ENCODE assay signal across 21 cellular contexts in the genomic region with DNA sequence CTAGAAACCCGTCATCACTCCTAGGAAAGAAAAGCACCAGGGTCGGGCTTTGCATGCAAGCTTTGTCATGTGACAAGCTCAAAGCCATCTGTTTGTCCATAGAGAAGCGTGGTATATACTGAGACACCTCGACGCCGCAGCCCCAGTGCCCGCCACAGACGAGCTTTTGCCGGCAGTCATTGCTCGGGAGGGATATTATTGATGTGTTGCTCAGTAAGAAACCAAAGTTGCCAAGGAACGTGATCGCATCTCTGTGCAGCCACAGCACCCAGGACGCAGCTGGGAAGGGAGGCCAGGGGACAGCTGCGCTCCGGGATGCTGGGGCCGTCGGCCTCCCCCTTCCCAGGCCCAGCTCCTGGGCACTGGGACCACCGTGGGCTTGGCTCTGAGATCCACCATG.
DNase-seq lines count a peak whose midpoint lies in the region; ATAC-seq and TF ChIP-seq lines count a peak whose summit lies in the region.
"Had no signal": no experiment of that assay in that cellular context is flagged by ENCODE, and none has a peak within 500 bp of the region (broad histone marks: within the 10 kb centered on the region; RNA-seq: fewer than 3 reads in every experiment).

No MANE protein-coding gene starts in this region.

- no peak overlapping the region for H3K4me3 Mint-ChIP-seq in activated CD4-positive, alpha-beta memory T cell treated with anti-CD3 and anti-CD28 coated beads for 36 hours
- H3K4me3 Mint-ChIP-seq in activated CD4-positive, alpha-beta memory T cell treated with anti-CD3 and anti-CD28 coated beads, Interleukin-2, amount 10 ng/mL, durations not matched to agents 7 days and 5 days, result no peak overlapping the region
- no peak overlapping the region for H3K4me3 Mint-ChIP-seq in activated CD8-positive, alpha-beta memory T cell treated with anti-CD3 and anti-CD28 coated beads, Interleukin-2, amount 10 ng/mL, durations not matched to agents 7 days and 5 days
- H3K4me3 Mint-ChIP-seq: activated CD8-positive, alpha-beta T cell treated with anti-CD3 and anti-CD28 coated beads, Interleukin-2, amount 10 ng/mL, durations not matched to agents 7 days and 5 days; activated naive CD8-positive, alpha-beta T cell; endodermal cell had no signal

- no peaks in the 10 kb centered on the region for H3K9me2 ChIP-seq in hepatocyte (replicated peaks; ENCODE audit: insufficient read depth)

- no peak overlapping the region for H3K27ac Mint-ChIP-seq in activated CD4-positive, alpha-beta memory T cell treated with anti-CD3 and anti-CD28 coated beads for 36 hours
- no peak overlapping the region for H3K27ac Mint-ChIP-seq in activated CD4-positive, alpha-beta memory T cell treated with anti-CD3 and anti-CD28 coated beads, Interleukin-2, amount 10 ng/mL, durations not matched to agents 7 days and 5 days
- no peak overlapping the region for H3K27ac Mint-ChIP-seq in activated CD8-positive, alpha-beta memory T cell treated with anti-CD3 and anti-CD28 coated beads, Interleukin-2, amount 10 ng/mL, durations not matched to agents 7 days and 5 days
- H3K27ac Mint-ChIP-seq: activated CD8-positive, alpha-beta T cell treated with anti-CD3 and anti-CD28 coated beads, Interleukin-2, amount 10 ng/mL, durations not matched to agents 7 days and 5 days; activated naive CD8-positive, alpha-beta T cell; endodermal cell had no signal

- H3K36me3 ChIP-seq in hepatocyte (replicated peaks; ENCODE audit: insufficient read depth, low read depth) (no peaks in the 10 kb centered on the region), sigmoid colon (no peaks in the 10 kb centered on the region)
- H3K36me3 ChIP-seq: SJCRH30, upper lobe of right lung had no signal

- intact Hi-C loops in activated CD4-positive, alpha-beta memory T cell treated with anti-CD3 and anti-CD28 coated beads for 36 hours (cut with micrococcal nuclease), result no loop called here
- intact Hi-C loops in sigmoid colon (cut with DNase I), result no loop called here

- no peaks in the 10 kb centered on the region for H3K27me3 Mint-ChIP-seq in activated CD4-positive, alpha-beta memory T cell treated with anti-CD3 and anti-CD28 coated beads for 36 hours
- peaks cover 8% of the 10 kb centered on the region for H3K27me3 Mint-ChIP-seq in activated CD4-positive, alpha-beta memory T cell treated with anti-CD3 and anti-CD28 coated beads, Interleukin-2, amount 10 ng/mL, durations not matched to agents 7 days and 5 days
- H3K27me3 Mint-ChIP-seq in activated CD8-positive, alpha-beta memory T cell treated with anti-CD3 and anti-CD28 coated beads, Interleukin-2, amount 10 ng/mL, durations not matched to agents 7 days and 5 days, result peaks cover 24% of the 10 kb centered on the region
- H3K27me3 Mint-ChIP-seq: activated naive CD8-positive, alpha-beta T cell had no signal

- H2AFZ ChIP-seq in hepatocyte, result no peak overlapping the region

- H3K4me1 Mint-ChIP-seq in activated CD4-positive, alpha-beta memory T cell treated with anti-CD3 and anti-CD28 coated beads for 36 hours (ENCODE audit: low read depth), result peaks cover 7% of the 10 kb centered on the region
- H3K4me1 Mint-ChIP-seq in activated CD4-positive, alpha-beta memory T cell treated with anti-CD3 and anti-CD28 coated beads, Interleukin-2, amount 10 ng/mL, durations not matched to agents 7 days and 5 days, result no peaks in the 10 kb centered on the region
- no peaks in the 10 kb centered on the region for H3K4me1 Mint-ChIP-seq in activated CD8-positive, alpha-beta memory T cell treated with anti-CD3 and anti-CD28 coated beads, Interleukin-2, amount 10 ng/mL, durations not matched to agents 7 days and 5 days
- H3K4me1 Mint-ChIP-seq: endodermal cell had no signal

- TF ChIP-seq POLR2A in sigmoid colon (IDR thresholded peaks at IDR 0.05), result no peak

- H4K20me1 ChIP-seq in hepatocyte (ENCODE audit: insufficient read depth, poor library complexity, severe bottlenecking), result no peaks in the 10 kb centered on the region

- DNase-seq in activated CD4-positive, alpha-beta memory T cell treated with anti-CD3 and anti-CD28 coated beads for 36 hours, result peak; percentile 5
- DNase-seq in activated CD4-positive, alpha-beta memory T cell treated with anti-CD3 and anti-CD28 coated beads, Interleukin-2, amount 10 ng/mL, durations not matched to agents 7 days and 5 days, result no peak
- DNase-seq in activated CD8-positive, alpha-beta memory T cell treated with anti-CD3 and anti-CD28 coated beads, Interleukin-2, amount 10 ng/mL, durations not matched to agents 7 days and 5 days, result peak; percentile 21
- DNase-seq in hepatocyte (ENCODE audit: low spot score) (no peak), sigmoid colon (peak; percentile 44), AG08395 (ENCODE audit: low spot score) (no peak), D341Med (ENCODE audit: low spot score) (no peak)
- DNase-seq: activated CD8-positive, alpha-beta T cell treated with anti-CD3 and anti-CD28 coated beads, Interleukin-2, amount 10 ng/mL, durations not matched to agents 7 days and 5 days; caudate nucleus; GOT3; MM.1S; NCI-H1930; NCI-H524; stimulated activated CD4-positive, alpha-beta T cell treated with anti-CD3 and anti-CD28 coated beads, Interleukin-2, amount 100 ng/mL, for 48 hours; T-helper 9 cell had no signal

- peaks cover 11% of the 10 kb centered on the region for H3K4me1 ChIP-seq in hepatocyte (ENCODE audit: insufficient read depth)
- H3K4me1 ChIP-seq in sigmoid colon, result peaks cover 0 to 12% (median 10%) of the 10 kb centered on the region in 4 donors
- H3K4me1 ChIP-seq: A549, SJCRH30 had no signal

- no peaks in the 10 kb centered on the region for H3K79me2 ChIP-seq in hepatocyte

- POLR2A ChIA-PET in activated CD4-positive, alpha-beta memory T cell treated with anti-CD3 and anti-CD28 coated beads for 36 hours (lab: Charles Lee), result no interaction called here
- POLR2A ChIA-PET in activated CD4-positive, alpha-beta memory T cell treated with anti-CD3 and anti-CD28 coated beads, Interleukin-2, amount 10 ng/mL, durations not matched to agents 7 days and 5 days (lab: Charles Lee), result no interaction called here

- peaks cover 2% of the 10 kb centered on the region for H3K36me3 Mint-ChIP-seq in activated CD4-positive, alpha-beta memory T cell treated with anti-CD3 and anti-CD28 coated beads for 36 hours
- no peaks in the 10 kb centered on the region for H3K36me3 Mint-ChIP-seq in activated CD4-positive, alpha-beta memory T cell treated with anti-CD3 and anti-CD28 coated beads, Interleukin-2, amount 10 ng/mL, durations not matched to agents 7 days and 5 days (ENCODE audit: low read depth)
- H3K36me3 Mint-ChIP-seq in activated CD8-positive, alpha-beta memory T cell treated with anti-CD3 and anti-CD28 coated beads, Interleukin-2, amount 10 ng/mL, durations not matched to agents 7 days and 5 days, result no peaks in the 10 kb centered on the region

- CTCF ChIA-PET in activated CD4-positive, alpha-beta memory T cell treated with anti-CD3 and anti-CD28 coated beads for 36 hours (lab: Charles Lee), result no interaction called here
- CTCF ChIA-PET in activated CD4-positive, alpha-beta memory T cell treated with anti-CD3 and anti-CD28 coated beads, Interleukin-2, amount 10 ng/mL, durations not matched to agents 7 days and 5 days (lab: Charles Lee), result no interaction called here
- CTCF ChIA-PET in activated CD8-positive, alpha-beta memory T cell treated with anti-CD3 and anti-CD28 coated beads, Interleukin-2, amount 10 ng/mL, durations not matched to agents 7 days and 5 days (lab: Charles Lee), result no interaction called here

- no peaks in the 10 kb centered on the region for H3K9me3 Mint-ChIP-seq in activated CD4-positive, alpha-beta memory T cell treated with anti-CD3 and anti-CD28 coated beads for 36 hours
- H3K9me3 Mint-ChIP-seq in activated CD4-positive, alpha-beta memory T cell treated with anti-CD3 and anti-CD28 coated beads, Interleukin-2, amount 10 ng/mL, durations not matched to agents 7 days and 5 days, result no peaks in the 10 kb centered on the region
- no peaks in the 10 kb centered on the region for H3K9me3 Mint-ChIP-seq in activated CD8-positive, alpha-beta memory T cell treated with anti-CD3 and anti-CD28 coated beads, Interleukin-2, amount 10 ng/mL, durations not matched to agents 7 days and 5 days (ENCODE audit: low read depth)

- peak overlapping the region; percentile 30 for H3K27ac ChIP-seq in hepatocyte
- H3K27ac ChIP-seq in sigmoid colon, result no peak overlapping the region
- H3K27ac ChIP-seq: A549, SJCRH30, upper lobe of right lung had no signal

- H3K4me2 ChIP-seq in hepatocyte, result no peak overlapping the region
- H3K4me2 ChIP-seq: A549 had no signal

- TF ChIP-seq EP300 in sigmoid colon (IDR thresholded peaks at IDR 0.05), result no peak

- no peak for ATAC-seq in activated CD8-positive, alpha-beta memory T cell treated with anti-CD3 and anti-CD28 coated beads, Interleukin-2, amount 10 ng/mL, durations not matched to agents 7 days and 5 days
- ATAC-seq in HG02588 (IDR thresholded peaks at IDR 0.05; ENCODE audit: unreplicated experiment), result no peak
- ATAC-seq: A549; activated CD8-positive, alpha-beta T cell treated with anti-CD3 and anti-CD28 coated beads, Interleukin-2, amount 10 ng/mL, durations not matched to agents 7 days and 5 days had no signal

- H3K9me3 ChIP-seq in hepatocyte (ENCODE audit: low read depth), result no peaks in the 10 kb centered on the region
- no peaks in the 10 kb centered on the region for H3K9me3 ChIP-seq in sigmoid colon
- H3K9me3 ChIP-seq: A549, upper lobe of right lung had no signal

- no peak overlapping the region for H3K4me3 ChIP-seq in hepatocyte
- H3K4me3 ChIP-seq in sigmoid colon, result no peak overlapping the region
- H3K4me3 ChIP-seq: A549, SJCRH30, upper lobe of right lung had no signal

- WGBS in hepatocyte (ENCODE audit: low lambda C conversion rate, missing lambda C conversion rate), result 93% methylated on average over 18 of the region's 18 CpGs
- 93 to 94% methylated on average over 18 of the region's 18 CpGs for WGBS in sigmoid colon, 2 donors

- no peaks in the 10 kb centered on the region for H3K27me3 ChIP-seq in hepatocyte
- no peaks in the 10 kb centered on the region for H3K27me3 ChIP-seq in sigmoid colon
- H3K27me3 ChIP-seq: SJCRH30, upper lobe of right lung had no signal

- no peak for TF ChIP-seq CTCF in hepatocyte (IDR thresholded peaks at IDR 0.05; ENCODE audit: poor library complexity)
- no peak for TF ChIP-seq CTCF in sigmoid colon (IDR thresholded peaks at IDR 0.05)

Comparison
In these comparisons a context has a peak if more than half of its experiments do, and no peak if none do; other contexts are left out.
1. DNase-seq: peak in activated CD4-positive, alpha-beta memory T cell treated with anti-CD3 and anti-CD28 coated beads for 36 hours (single experiment), activated CD8-positive, alpha-beta memory T cell treated with anti-CD3 and anti-CD28 coated beads, Interleukin-2, amount 10 ng/mL, durations not matched to agents 7 days and 5 days (single experiment) and sigmoid colon (single experiment); none in activated CD4-positive, alpha-beta memory T cell treated with anti-CD3 and anti-CD28 coated beads, Interleukin-2, amount 10 ng/mL, durations not matched to agents 7 days and 5 days (single experiment), hepatocyte (single experiment), AG08395 (single experiment) and D341Med (single experiment).